Comparison of ENCODE assay signal across 8 cellular contexts in genomic region chr12:41521872-41522379, GRCh38.
DNase-seq lines count a peak whose midpoint lies in the region; ATAC-seq, FAIRE-seq and TF ChIP-seq lines count a peak whose summit lies in the region.

No MANE protein-coding gene starts in this region.

- no peak for FAIRE-seq in frontal cortex (lab: Jason Lieb, UNC)

- no peaks in the 10 kb centered on the region for H3K27me3 ChIP-seq in osteoblast (ENCODE audit: insufficient read depth, low read length)

- POLR2A ChIA-PET in HEK293 (lab: Yijun Ruan, JAX), result no interaction called here

- CTCF ChIA-PET in HEK293 (lab: Yijun Ruan, JAX), result interaction anchor here (1.0 kb wide), 1 partner anchor 246 kb away, joined by 3 read pairs; no protein-coding TSS in a partner anchor

- H3K9me3 Mint-ChIP-seq in activated naive CD4-positive, alpha-beta T cell treated with anti-CD3 and anti-CD28 coated beads, Interleukin-2, amount 50 U/mL, for 72 hours, result peaks cover 0 to 3% of the 10 kb centered on the region in 2 donors

- ATAC-seq in activated naive CD4-positive, alpha-beta T cell treated with anti-CD3 and anti-CD28 coated beads, Interleukin-2, amount 50 U/mL, for 72 hours, result no peak
- no peak for ATAC-seq in GM19035 (IDR thresholded peaks at IDR 0.05; ENCODE audit: unreplicated experiment)

- no peaks in the 10 kb centered on the region for H3K9me3 ChIP-seq in HEK293 (ENCODE audit: control insufficient read depth, insufficient read depth, low read depth, low read length)
- H3K9me3 ChIP-seq in osteoblast (ENCODE audit: low read depth, low read length), result no peaks in the 10 kb centered on the region

- H3K4me3 ChIP-seq in HEK293 (ENCODE audit: low read depth, low read length), result no peak overlapping the region
- peak overlapping the region; percentile 26 for H3K4me3 ChIP-seq in osteoblast (ENCODE audit: insufficient read depth, low read length)

- H4K20me1 ChIP-seq in osteoblast (ENCODE audit: insufficient read depth, low read length), result no peaks in the 10 kb centered on the region

- peak overlapping the region; percentile 62 for H3K4me2 ChIP-seq in osteoblast (ENCODE audit: insufficient read depth, low read length)

- TF ChIP-seq CTCF in GM13977 (IDR thresholded peaks at IDR 0.05; ENCODE audit: extremely low read depth, insufficient read depth, missing control alignments) (no peak), HEK293 (tag by site-specific recombination; IDR thresholded peaks at IDR 0.05) (no peak), osteoblast (IDR thresholded peaks at IDR 0.05; ENCODE audit: extremely low read depth, low read depth, low read length) (no peak)

- H3K27ac ChIP-seq in HEK293 (ENCODE audit: extremely low read depth, low read depth, low read length) (0 out of 2 replicates have a peak overlapping the region, but pooled peaks have one; percentile 7), osteoblast (ENCODE audit: low read depth, low read length) (peak overlapping the region; percentile 7)

- H3K4me1 ChIP-seq in HEK293 (ENCODE audit: control insufficient read depth, insufficient read depth, low read length) (peaks cover 12% of the 10 kb centered on the region), osteoblast (ENCODE audit: insufficient read depth, low read length) (peaks cover 4% of the 10 kb centered on the region)

- in situ Hi-C loops in GM13977 (cut with MboI; ENCODE audit: low pct_unique_long_range_greater_than_20kb, low sequenced_read_pairs, unreplicated experiment), result no loop called here

- DNase-seq in GM13977 (ENCODE audit: low spot score) (peak; percentile 14), NCI-H226 (peak; percentile 97), dermis microvascular lymphatic vessel endothelial cell (ENCODE audit: low read depth in 2 of 2) (peak; percentile 21 to 91), osteoblast (ENCODE audit: insufficient read length, low spot score, missing footprints) (peak; percentile 62), frontal cortex (ENCODE audit: low spot score in 2 of 2) (no peak)
- no peak for DNase-seq in activated naive CD4-positive, alpha-beta T cell treated with anti-CD3 and anti-CD28 coated beads, Interleukin-2, amount 50 U/mL, for 72 hours (ENCODE audit: low spot score in 2 of 2)

- no peaks in the 10 kb centered on the region for H3K79me2 ChIP-seq in osteoblast (ENCODE audit: insufficient read depth, low read length)

- no peak overlapping the region for H3K27ac Mint-ChIP-seq in activated naive CD4-positive, alpha-beta T cell treated with anti-CD3 and anti-CD28 coated beads, Interleukin-2, amount 50 U/mL, for 72 hours

- H3K36me3 Mint-ChIP-seq in activated naive CD4-positive, alpha-beta T cell treated with anti-CD3 and anti-CD28 coated beads, Interleukin-2, amount 50 U/mL, for 72 hours, result no peaks in the 10 kb centered on the region

- H3K36me3 ChIP-seq in HEK293 (ENCODE audit: control insufficient read depth in 2 of 2, insufficient read depth in 1 of 2, low read length in 2 of 2) (no peaks in the 10 kb centered on the region), osteoblast (ENCODE audit: insufficient read depth, low read length) (no peaks in the 10 kb centered on the region)

- peak overlapping the region; percentile 7 for H2AFZ ChIP-seq in osteoblast (ENCODE audit: low read length)

TF ChIP-seq in HEK293, 187 proteins besides CTCF, POLR2A, EP300 and RAD21:
- TF ChIP-seq ZEB2 (tag by site-specific recombination; IDR thresholded peaks at IDR 0.05), result no peak
- TF ChIP-seq FEZF1 (tag by site-specific recombination; IDR thresholded peaks at IDR 0.05), result peak; percentile 66
- TF ChIP-seq, protein P1, sequence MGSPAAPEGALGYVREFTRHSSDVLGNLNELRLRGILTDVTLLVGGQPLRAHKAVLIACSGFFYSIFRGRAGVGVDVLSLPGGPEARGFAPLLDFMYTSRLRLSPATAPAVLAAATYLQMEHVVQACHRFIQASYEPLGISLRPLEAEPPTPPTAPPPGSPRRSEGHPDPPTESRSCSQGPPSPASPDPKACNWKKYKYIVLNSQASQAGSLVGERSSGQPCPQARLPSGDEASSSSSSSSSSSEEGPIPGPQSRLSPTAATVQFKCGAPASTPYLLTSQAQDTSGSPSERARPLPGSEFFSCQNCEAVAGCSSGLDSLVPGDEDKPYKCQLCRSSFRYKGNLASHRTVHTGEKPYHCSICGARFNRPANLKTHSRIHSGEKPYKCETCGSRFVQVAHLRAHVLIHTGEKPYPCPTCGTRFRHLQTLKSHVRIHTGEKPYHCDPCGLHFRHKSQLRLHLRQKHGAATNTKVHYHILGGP (tag by site-specific recombination; IDR thresholded peaks at IDR 0.05), result 0 out of 2 replicates have a peak, but pooled peaks have one; percentile 23
- TF ChIP-seq ZNF121 (tag by site-specific recombination; IDR thresholded peaks at IDR 0.05), result no peak
- no peak for TF ChIP-seq ZNF660 (tag by site-specific recombination; IDR thresholded peaks at IDR 0.05)
- TF ChIP-seq, protein P2, sequence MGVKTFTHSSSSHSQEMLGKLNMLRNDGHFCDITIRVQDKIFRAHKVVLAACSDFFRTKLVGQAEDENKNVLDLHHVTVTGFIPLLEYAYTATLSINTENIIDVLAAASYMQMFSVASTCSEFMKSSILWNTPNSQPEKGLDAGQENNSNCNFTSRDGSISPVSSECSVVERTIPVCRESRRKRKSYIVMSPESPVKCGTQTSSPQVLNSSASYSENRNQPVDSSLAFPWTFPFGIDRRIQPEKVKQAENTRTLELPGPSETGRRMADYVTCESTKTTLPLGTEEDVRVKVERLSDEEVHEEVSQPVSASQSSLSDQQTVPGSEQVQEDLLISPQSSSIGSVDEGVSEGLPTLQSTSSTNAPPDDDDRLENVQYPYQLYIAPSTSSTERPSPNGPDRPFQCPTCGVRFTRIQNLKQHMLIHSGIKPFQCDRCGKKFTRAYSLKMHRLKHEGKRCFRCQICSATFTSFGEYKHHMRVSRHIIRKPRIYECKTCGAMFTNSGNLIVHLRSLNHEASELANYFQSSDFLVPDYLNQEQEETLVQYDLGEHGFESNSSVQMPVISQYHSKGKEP (tag by site-specific recombination; IDR thresholded peaks at IDR 0.05), result peak; percentile 39; the same call in 1 of the 2 replicates
- peak; percentile 56 for TF ChIP-seq SCRT2 (tag by site-specific recombination; IDR thresholded peaks at IDR 0.05)
- TF ChIP-seq GFI1B (tag by site-specific recombination; IDR thresholded peaks at IDR 0.05), result no peak
- peak; percentile 51; the same call in 1 of the 2 replicates for TF ChIP-seq PRDM6 (tag by site-specific recombination; IDR thresholded peaks at IDR 0.05)
- TF ChIP-seq ZNF843 (tag by site-specific recombination; IDR thresholded peaks at IDR 0.05), result no peak
- TF ChIP-seq ZBTB21 (tag by site-specific recombination; IDR thresholded peaks at IDR 0.05), result no peak
- no peak for TF ChIP-seq ZNF37A (tag by site-specific recombination; IDR thresholded peaks at IDR 0.05)
TF ChIP-seq in HEK293: peak in this region for 5.

Comparison
In these comparisons a context has a peak if more than half of its experiments do, and no peak if none do; other contexts are left out.
1. DNase-seq: peak in GM13977 (single experiment), NCI-H226 (single experiment), dermis microvascular lymphatic vessel endothelial cell (2 of 2) and osteoblast (single experiment); none in frontal cortex (0 of 2) and activated naive CD4-positive, alpha-beta T cell treated with anti-CD3 and anti-CD28 coated beads, Interleukin-2, amount 50 U/mL, for 72 hours (0 of 2).